7 cellular contexts compared by ENCODE assay signal in the genomic region with DNA sequence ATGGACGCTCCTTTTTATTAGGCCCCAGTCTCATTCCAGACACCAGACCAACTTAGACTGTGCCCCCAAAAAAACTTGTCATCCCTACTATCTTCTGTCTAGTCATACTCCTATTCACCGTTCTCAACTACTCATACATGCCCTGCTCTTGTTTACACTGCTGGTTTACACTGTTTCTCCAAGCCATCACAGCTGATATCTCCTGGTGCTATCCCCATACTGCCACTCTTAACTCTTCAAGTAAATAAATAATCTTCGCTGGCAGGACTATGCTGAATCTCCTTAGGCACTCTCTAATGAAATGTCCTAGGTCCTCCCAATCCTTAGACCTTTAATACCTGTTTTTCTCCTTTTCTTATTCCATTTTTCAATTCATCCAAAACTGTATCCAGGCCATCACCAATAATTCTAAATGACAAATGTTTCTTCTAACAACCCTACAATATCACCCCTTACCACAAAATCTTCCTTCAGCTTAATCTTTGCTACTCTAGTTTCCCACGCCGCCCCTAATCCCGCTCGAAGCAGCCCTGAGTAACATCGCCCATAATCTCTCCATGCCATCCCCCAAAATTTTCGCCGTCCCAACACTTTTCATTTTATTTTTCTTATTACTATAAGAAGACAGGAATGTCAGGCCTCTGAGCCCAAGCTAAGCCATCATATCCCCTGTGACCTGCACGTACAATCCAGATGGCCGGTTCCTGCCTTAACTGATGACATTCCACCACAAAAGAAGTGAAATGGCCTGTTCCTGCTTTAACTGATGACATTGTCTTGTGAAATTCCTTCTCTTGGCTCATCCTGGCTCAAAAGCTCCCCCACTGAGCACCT. TPM values are rescaled to one million over a fixed set of nuclear protein-coding genes. Genes with fewer than 3 reads are reported as not detected.
"Had no signal": no experiment of that assay in that cellular context is flagged by ENCODE, and none has a peak within 500 bp of the region (broad histone marks: within the 10 kb centered on the region; RNA-seq: fewer than 3 reads in every experiment).

No MANE protein-coding gene starts in this region.

RNA-seq across cellular contexts. Expression of gene CALML5, which starts 23.2 kb away (rescaled TPM):
- total RNA-seq: NCI-H460, Peyer's patch, Right ventricle myocardium inferior, RPMI7951, SJCRH30 had no signal

RNA-seq across cellular contexts. Expression of gene CALML3, which starts 48.6 kb away (rescaled TPM):
- total RNA-seq: HT1080, NCI-H460, PC-9, Peyer's patch, Right ventricle myocardium inferior, RPMI7951, SJCRH30 had no signal
